ENCODE assay signal across 25 cellular contexts in genomic region chr13:74461011-74461410, GRCh38.
"Had no signal": no experiment of that assay in that cellular context is flagged by ENCODE, and none has a peak within 500 bp of the region (broad histone marks: within the 10 kb centered on the region; RNA-seq: fewer than 3 reads in every experiment).

No MANE protein-coding gene starts in this region.

- H3K27me3 Mint-ChIP-seq: dendritic cell treated with granulocyte-macrophage colony-stimulating factor and Interleukin-4, amounts not matched to agents 40 ng/mL and 50 ng/mL, for 4 days had no signal

- ATAC-seq: effector memory CD8-positive, alpha-beta T cell; esophagus mucosa; foreskin keratinocyte; gastrocnemius medialis; gastroesophageal sphincter; heart left ventricle; heart right ventricle had no signal

- H3K9me3 Mint-ChIP-seq: effector memory CD8-positive, alpha-beta T cell; endodermal cell had no signal

- H3K27ac ChIP-seq: colonic mucosa, coronary artery, dorsolateral prefrontal cortex, epithelial cell of prostate, esophagus muscularis mucosa, esophagus squamous epithelium, foreskin keratinocyte, gastrocnemius medialis, gastroesophageal sphincter, heart left ventricle, heart right ventricle, hepatocyte had no signal

- H3K4me3 Mint-ChIP-seq: dendritic cell treated with granulocyte-macrophage colony-stimulating factor and Interleukin-4, amounts not matched to agents 40 ng/mL and 50 ng/mL, for 4 days; effector memory CD8-positive, alpha-beta T cell; endodermal cell had no signal

- H3K27me3 ChIP-seq: colonic mucosa, esophagus muscularis mucosa, esophagus squamous epithelium, foreskin keratinocyte, gastrocnemius medialis, gastroesophageal sphincter, heart left ventricle, heart right ventricle, hepatocyte had no signal

- DNase-seq: colonic mucosa; cortex of kidney; dermis blood vessel endothelial cell; dorsolateral prefrontal cortex; effector CD4-positive, alpha-beta T cell; effector CD8-positive, alpha-beta T cell; effector memory CD4-positive, alpha-beta T cell; effector memory CD8-positive, alpha-beta T cell; endodermal cell; erythroblast; esophagus squamous epithelium; foreskin fibroblast; foreskin keratinocyte; gastrocnemius medialis; glutamatergic neuron; head of caudate nucleus; heart left ventricle; heart right ventricle had no signal

- H3K27ac Mint-ChIP-seq: dendritic cell treated with granulocyte-macrophage colony-stimulating factor and Interleukin-4, amounts not matched to agents 40 ng/mL and 50 ng/mL, for 4 days; effector memory CD8-positive, alpha-beta T cell; endodermal cell had no signal

- H3K9me3 ChIP-seq: colonic mucosa, esophagus muscularis mucosa, esophagus squamous epithelium, gastrocnemius medialis, gastroesophageal sphincter, heart right ventricle had no signal
